In the genomic region with DNA sequence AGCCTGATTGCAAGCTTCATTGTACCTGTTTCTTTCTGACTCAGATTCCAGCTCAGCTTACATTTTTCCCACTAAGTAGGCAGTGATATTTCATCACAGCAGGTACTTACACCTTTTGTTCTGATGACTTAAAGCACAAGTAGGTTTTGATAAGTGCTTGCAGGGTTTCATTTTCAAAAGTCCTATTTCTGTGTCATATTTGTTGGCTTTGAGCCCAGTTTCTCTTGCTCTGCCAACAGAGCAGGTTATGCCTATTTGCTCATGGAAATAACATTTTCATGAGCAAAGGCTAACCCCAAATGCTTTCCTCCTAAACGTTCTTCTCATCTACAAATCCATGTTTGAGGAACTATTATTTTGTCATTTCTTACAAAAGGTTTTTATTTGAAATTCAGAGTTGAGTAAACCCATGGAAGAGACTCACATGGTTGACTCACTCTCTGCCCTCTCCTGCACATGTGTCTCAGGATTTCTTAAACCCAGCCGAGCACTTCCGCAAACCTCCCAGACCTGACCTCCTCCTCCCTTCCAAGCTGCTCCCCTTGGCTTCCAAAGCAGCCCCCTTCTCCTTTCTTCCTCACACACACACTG, we compare ENCODE assay signal across 8 cellular contexts. TPM values are rescaled to one million over a fixed set of nuclear protein-coding genes. Genes with fewer than 3 reads are reported as not detected.
DNase-seq lines count a peak whose midpoint lies in the region; ATAC-seq and TF ChIP-seq lines count a peak whose summit lies in the region.

No MANE protein-coding gene starts in this region.

- no peak overlapping the region for H2BK120ac ChIP-seq in H9 (ENCODE audit: low read depth, low read length, poor library complexity, severe bottlenecking)

- H2BK15ac ChIP-seq in H9 (ENCODE audit: low read depth, low read length) = no peak overlapping the region

- H3K4me1 Mint-ChIP-seq in H9 = no peaks in the 10 kb centered on the region

- no peak overlapping the region for H2BK12ac ChIP-seq in H9 (ENCODE audit: insufficient read length, low read depth, low read length)

- H3K27ac Mint-ChIP-seq in H9 = no peak overlapping the region

- no peak for TF ChIP-seq POLR2A in vagina (IDR thresholded peaks at IDR 0.05)

- H2BK20ac ChIP-seq in H9 (ENCODE audit: low read depth, low read length, poor library complexity, severe bottlenecking) = no peak overlapping the region

- H3K4ac ChIP-seq in H9 (ENCODE audit: low read depth, low read length) = no peak overlapping the region

- no CpG with 5 or more reads among the region's 3 CpGs for WGBS in H9 (ENCODE audit: extremely low coverage, insufficient read length, low lambda C conversion rate)

- H3K36me3 Mint-ChIP-seq in H9 (ENCODE audit: insufficient read depth in 1 of 3, low read depth in 3 of 3) = no peaks in the 10 kb centered on the region; a peak in 1 of 7 replicates

- H3K4me3 Mint-ChIP-seq in H9 = no peak overlapping the region

- H3K14ac ChIP-seq in H9 (ENCODE audit: insufficient read depth, low read length) = no peak overlapping the region

- intact Hi-C loops in vagina (cut with DNase I) = no loop called here

- H3K27me3 Mint-ChIP-seq in H9 (ENCODE audit: low read depth) = no peaks in the 10 kb centered on the region

- H3K23ac ChIP-seq in H9 (ENCODE audit: insufficient read length, low read depth, low read length) = no peak overlapping the region

- H2BK5ac ChIP-seq in H9 (ENCODE audit: insufficient read length, low read length) = no peak overlapping the region

- ATAC-seq in GM21717 (IDR thresholded peaks at IDR 0.05; ENCODE audit: unreplicated experiment) (peak; percentile 77), RWPE2 (ENCODE audit: low read depth) (peak; percentile 84)

- H3K4me1 ChIP-seq in RWPE2 (ENCODE audit: insufficient read depth, poor library complexity, severe bottlenecking) = peaks cover 32% of the 10 kb centered on the region
- H3K4me1 ChIP-seq in H9 (ENCODE audit: insufficient read depth, low read length) = no peaks in the 10 kb centered on the region
- no peaks in the 10 kb centered on the region for H3K4me1 ChIP-seq in vagina

- TF ChIP-seq CTCF in GM12865 (IDR thresholded peaks at IDR 0.05; ENCODE audit: insufficient read depth, low read depth, low read length, missing control alignments) (no peak), RWPE2 (IDR thresholded peaks at IDR 0.05; ENCODE audit: poor library complexity, severe bottlenecking) (no peak), retinal pigment epithelial cell (conservative IDR thresholded peaks at IDR 0.05; ENCODE audit: low read depth, low read length) (no peak), H9 (conservative IDR thresholded peaks at IDR 0.05) (no peak), vagina (IDR thresholded peaks at IDR 0.05) (no peak)

- no peaks in the 10 kb centered on the region for H3K79me2 ChIP-seq in H9 (ENCODE audit: insufficient read depth, low read length)

- H3K79me1 ChIP-seq in H9 (ENCODE audit: insufficient read depth, low read depth, low read length, poor library complexity, severe bottlenecking) = no peaks in the 10 kb centered on the region

- no peaks in the 10 kb centered on the region for H3K23me2 ChIP-seq in H9 (ENCODE audit: insufficient read length, low read depth, low read length, poor library complexity, severe bottlenecking)

- no peak overlapping the region for H2AFZ ChIP-seq in H9 (ENCODE audit: low read length)

- H3K36me3 ChIP-seq in RWPE2 (ENCODE audit: low read depth) (no peaks in the 10 kb centered on the region), vagina (no peaks in the 10 kb centered on the region)

- no peak overlapping the region for H4K91ac ChIP-seq in H9 (ENCODE audit: insufficient read length, low read depth, low read length)

- H3K18ac ChIP-seq in H9 (ENCODE audit: insufficient read length, low read depth, low read length) = no peak overlapping the region

- H3K9me3 ChIP-seq in RWPE2 (ENCODE audit: severe bottlenecking) (no peaks in the 10 kb centered on the region), H9 (ENCODE audit: control insufficient read depth, low read depth, low read length) (no peaks in the 10 kb centered on the region), vagina (no peaks in the 10 kb centered on the region)

- no peak overlapping the region for H3T11ph ChIP-seq in H9 (ENCODE audit: low read length)

- H3K27ac ChIP-seq in RWPE2 (ENCODE audit: poor library complexity, severe bottlenecking) (peak overlapping the region; percentile 90), epithelial cell of prostate (peak overlapping the region; percentile 95), H9 (ENCODE audit: insufficient read length, low read depth, low read length) (no peak overlapping the region), vagina (no peak overlapping the region)

- peak; percentile 78 for DNase-seq in GM12865 (ENCODE audit: low read depth)
- DNase-seq in LoVo (ENCODE audit: low spot score) = peak; percentile 79
- DNase-seq in RWPE2 (ENCODE audit: low spot score) = no peak
- peak; percentile 99 for DNase-seq in epithelial cell of prostate (ENCODE audit: low read depth, low spot score)
- DNase-seq in retinal pigment epithelial cell (ENCODE audit: low read depth) = peak; percentile 25
- no peak for DNase-seq in H9
- no peak for DNase-seq in vagina (ENCODE audit: extremely low spot score in 2 of 2)

- no peak overlapping the region for H3K4me2 ChIP-seq in H9 (ENCODE audit: insufficient read depth, insufficient read length, low read length)

- no peak overlapping the region for H3K9ac ChIP-seq in H9 (ENCODE audit: extremely low read depth, insufficient read length, low read length)

- no peak overlapping the region for H3K56ac ChIP-seq in H9 (ENCODE audit: insufficient read length, low read depth, low read length)

- no peaks in the 10 kb centered on the region for H3K27me3 ChIP-seq in RWPE2 (ENCODE audit: insufficient read depth, poor library complexity, severe bottlenecking)
- H3K27me3 ChIP-seq in H9 (ENCODE audit: insufficient read depth, low read length) = no peaks in the 10 kb centered on the region
- no peaks in the 10 kb centered on the region for H3K27me3 ChIP-seq in vagina

- no peaks in the 10 kb centered on the region for H4K20me1 ChIP-seq in H9 (ENCODE audit: control insufficient read depth, insufficient read depth, insufficient read length)

- no peak overlapping the region for H4K8ac ChIP-seq in H9 (replicated peaks; ENCODE audit: insufficient read length, low read depth, low read length)

- no peak overlapping the region for H4K5ac ChIP-seq in H9 (ENCODE audit: insufficient read length, low read depth, low read length)

- H2AK5ac ChIP-seq in H9 (ENCODE audit: insufficient read length, low read length) = no peak overlapping the region

- H3K9me3 Mint-ChIP-seq in H9 = peaks cover 3 to 8% of the 10 kb centered on the region in 2 experiments

- H3K4me3 ChIP-seq in GM12865 (ENCODE audit: low read depth, low read length) = no peak overlapping the region
- no peak overlapping the region for H3K4me3 ChIP-seq in RWPE2 (ENCODE audit: severe bottlenecking)
- no peak overlapping the region for H3K4me3 ChIP-seq in retinal pigment epithelial cell (ENCODE audit: low read length)
- H3K4me3 ChIP-seq in vagina = no peak overlapping the region

RNA-seq across cellular contexts. Expression of a gene that starts 12.3 kb away (rescaled TPM):
- total RNA-seq in H9 (2021) = 141 and 144 TPM in 2 replicates
- total RNA-seq in vagina = 71.5 TPM

RNA-seq across cellular contexts. Expression of a gene that starts 51.6 kb away (rescaled TPM):
- total RNA-seq in H9 (2021) = 0.11 and 0.35 TPM in 2 replicates
- total RNA-seq in vagina = 0.74 TPM

Comparison
In these comparisons a context has a peak if more than half of its experiments do, and no peak if none do; other contexts are left out.
1. DNase-seq: peak in GM12865 (single experiment), LoVo (single experiment), epithelial cell of prostate (single experiment) and retinal pigment epithelial cell (single experiment); none in RWPE2 (single experiment), H9 (single experiment) and vagina (0 of 2).
2. H3K27ac ChIP-seq: peak in RWPE2 (single experiment) and epithelial cell of prostate (single experiment); none in H9 (single experiment) and vagina (single experiment).